In genomic region chr13:110756268-110756667, GRCh38 we compare ENCODE assay signal across 23 cellular contexts. TPM values are rescaled to one million over a fixed set of nuclear protein-coding genes. Genes with fewer than 3 reads are reported as not detected.
DNase-seq lines count a peak whose midpoint lies in the region; ATAC-seq and TF ChIP-seq lines count a peak whose summit lies in the region.
"Had no signal": no experiment of that assay in that cellular context is flagged by ENCODE, and none has a peak within 500 bp of the region (broad histone marks: within the 10 kb centered on the region; RNA-seq: fewer than 3 reads in every experiment).

No MANE protein-coding gene starts in this region.

- H3K9ac ChIP-seq in HUES48 (ENCODE audit: low read depth, low read length) (no peak overlapping the region; the same call in 1 of the 2 replicates), iPS-20b (ENCODE audit: low read depth, low read length) (no peak overlapping the region)

- intact Hi-C loops in Right ventricle myocardium inferior (cut with DNase I) = no loop called here

- TF ChIP-seq CTCF in AG04449 (IDR thresholded peaks at IDR 0.05; ENCODE audit: insufficient read depth, low read length, missing control alignments) = no peak
- TF ChIP-seq CTCF in astrocyte of the spinal cord (IDR thresholded peaks at IDR 0.05; ENCODE audit: low read depth, low read length) = no peak

- H3K4me3 ChIP-seq in AG04449 (ENCODE audit: low read depth, low read length) = no peak overlapping the region
- no peak overlapping the region for H3K4me3 ChIP-seq in HUES48 (ENCODE audit: low read depth, low read length)
- no peak overlapping the region for H3K4me3 ChIP-seq in astrocyte of the spinal cord (ENCODE audit: low read depth, low read length)
- H3K4me3 ChIP-seq in iPS-20b (ENCODE audit: low read length) = peak overlapping the region; percentile 13; the same call in 1 of the 2 replicates
- H3K4me3 ChIP-seq: cardiac muscle cell, tibial nerve had no signal

- H3K27ac ChIP-seq in HUES48 (ENCODE audit: low read depth, low read length) (peak overlapping the region; percentile 21), iPS-20b (ENCODE audit: low read length) (no peak overlapping the region)
- H3K27ac ChIP-seq: cardiac muscle cell, tibial nerve had no signal

- peaks cover 22% of the 10 kb centered on the region for H3K4me1 ChIP-seq in HUES48 (ENCODE audit: control insufficient read depth, insufficient read depth, low read length)
- H3K4me1 ChIP-seq in iPS-20b (ENCODE audit: insufficient read depth, low read length) = peaks cover 10% of the 10 kb centered on the region; the same call in 1 of the 2 replicates
- H3K4me1 ChIP-seq: tibial nerve had no signal

- CTCF ChIA-PET in AG04449 (lab: Yijun Ruan, JAX) = interaction anchor here (1.1 to 1.2 kb wide), 2 partner anchors 8 to 62 kb away, joined by 3 to 6 read pairs; no protein-coding TSS in a partner anchor

- POLR2A ChIA-PET in AG04449 (lab: Yijun Ruan, JAX) = no interaction called here

- peak; percentile 24 for DNase-seq in AG04449 (ENCODE audit: low read depth, low spot score)
- DNase-seq in astrocyte of the spinal cord (ENCODE audit: low read depth, low spot score) = peak; percentile 52
- no peak for DNase-seq in DMS53 (lab: John Stamatoyannopoulos, UW)
- no peak for DNase-seq in Right ventricle myocardium inferior (ENCODE audit: missing footprints)
- DNase-seq: activated CD4-positive, CD25-positive, alpha-beta regulatory T cell; activated CD8-positive, alpha-beta T cell treated with anti-CD3 and anti-CD28 coated beads, Interleukin-2, amount 10 ng/mL, durations not matched to agents 7 days and 5 days; activated T-cell treated with anti-CD3 and anti-CD28 coated beads, Interleukin-2, amount 50 U/mL, for 48 hours; CD4-positive, CD25-positive, alpha-beta regulatory T cell; DMS153; kidney; NCI-H2029; NCI-H446; nephron progenitor cell; Right ventricle myocardium superior had no signal

- in situ Hi-C loops in astrocyte of the spinal cord (cut with HindIII; ENCODE audit: low sequenced_read_pairs) = no loop called here

- H3K9me3 ChIP-seq in HUES48 (ENCODE audit: control insufficient read depth, insufficient read depth, low read length) (peaks cover 10% of the 10 kb centered on the region), iPS-20b (ENCODE audit: insufficient read depth, low read depth, low read length) (peaks cover 8% of the 10 kb centered on the region; the same call in 1 of the 2 replicates)

- ATAC-seq in GM19467 (IDR thresholded peaks at IDR 0.05; ENCODE audit: unreplicated experiment) (no peak), Right ventricle myocardium inferior (no peak), GM18519 (IDR thresholded peaks at IDR 0.05; ENCODE audit: low FRiP score, unreplicated experiment) (no peak)
- ATAC-seq: activated CD8-positive, alpha-beta T cell treated with anti-CD3 and anti-CD28 coated beads, Interleukin-2, amount 10 ng/mL, durations not matched to agents 7 days and 5 days; activated naive CD4-positive, alpha-beta T cell treated with anti-CD3 and anti-CD28 coated beads, Interleukin-2, amount 50 U/mL, for 72 hours; esophagus mucosa; stimulated activated memory B cell treated with anti-CD40 and anti-IgM and Interleukin-4, amounts not matched to agents 10 μg/mL and 1 μg/mL and 100 μg/mL, for 72 hours had no signal

- H3K27me3 ChIP-seq in HUES48 (ENCODE audit: control insufficient read depth, insufficient read depth, low read length) (no peaks in the 10 kb centered on the region), iPS-20b (ENCODE audit: insufficient read depth, low read length) (no peaks in the 10 kb centered on the region)
- H3K27me3 ChIP-seq: cardiac muscle cell, tibial nerve had no signal

- H3K36me3 ChIP-seq in HUES48 (ENCODE audit: control insufficient read depth, insufficient read depth, low read length) = no peaks in the 10 kb centered on the region
- H3K36me3 ChIP-seq in iPS-20b (ENCODE audit: insufficient read depth, low read depth, low read length) = no peaks in the 10 kb centered on the region
- H3K36me3 ChIP-seq: cardiac muscle cell had no signal

RNA-seq across cellular contexts. Expression of gene ING1, which starts 42.8 kb away (rescaled TPM):
- 7.8 TPM for total RNA-seq in Right ventricle myocardium inferior

RNA-seq across cellular contexts. Expression of gene CARS2, which starts 50.4 kb away (rescaled TPM):
- total RNA-seq in Right ventricle myocardium inferior = 52.1 TPM

Comparison
In these comparisons a context has a peak if more than half of its experiments do, and no peak if none do; other contexts are left out.
1. DNase-seq: peak in AG04449 (single experiment) and astrocyte of the spinal cord (single experiment); none in DMS53 (single experiment) and Right ventricle myocardium inferior (single experiment).